In the genomic region with DNA sequence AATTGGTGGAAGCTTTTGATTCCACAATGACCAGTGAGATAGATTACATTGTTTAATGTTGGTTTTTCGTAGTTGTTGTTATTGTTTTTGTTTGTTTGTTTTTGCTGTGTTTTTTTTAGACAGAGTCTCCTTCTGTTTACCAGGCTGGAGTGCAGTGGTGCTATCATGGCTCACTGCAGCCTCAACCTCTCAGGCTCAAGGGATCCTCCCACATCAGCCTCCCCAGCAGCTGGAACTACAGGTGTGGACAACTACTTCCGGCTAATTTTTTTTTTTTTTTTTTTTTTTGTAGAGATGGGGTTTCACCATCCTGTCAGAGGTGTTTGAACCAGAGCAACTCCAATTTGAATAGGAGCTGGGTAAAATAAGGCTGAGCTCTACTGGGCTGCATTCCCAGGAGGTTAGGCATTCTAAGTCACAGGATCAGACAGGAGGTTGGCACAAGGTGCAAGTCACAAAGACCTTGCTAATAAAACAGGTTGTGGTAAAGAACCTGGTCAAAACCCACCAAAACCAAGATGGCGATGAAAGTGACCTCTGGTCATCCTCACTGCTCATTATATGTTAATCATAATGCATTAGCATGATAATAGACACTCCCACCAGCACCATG, we compare ENCODE assay signal across 1 cellular context.
A peak's percentile ranks its signal among the peaks of the same experiment; 100 is the strongest.
TF ChIP-seq lines count a peak whose summit lies in the region.

No MANE protein-coding gene starts in this region.

TF ChIP-seq in K562, 482 proteins besides CTCF, POLR2A, EP300 and RAD21 (continued from another document and continues in another):
- TF ChIP-seq, protein P1, sequence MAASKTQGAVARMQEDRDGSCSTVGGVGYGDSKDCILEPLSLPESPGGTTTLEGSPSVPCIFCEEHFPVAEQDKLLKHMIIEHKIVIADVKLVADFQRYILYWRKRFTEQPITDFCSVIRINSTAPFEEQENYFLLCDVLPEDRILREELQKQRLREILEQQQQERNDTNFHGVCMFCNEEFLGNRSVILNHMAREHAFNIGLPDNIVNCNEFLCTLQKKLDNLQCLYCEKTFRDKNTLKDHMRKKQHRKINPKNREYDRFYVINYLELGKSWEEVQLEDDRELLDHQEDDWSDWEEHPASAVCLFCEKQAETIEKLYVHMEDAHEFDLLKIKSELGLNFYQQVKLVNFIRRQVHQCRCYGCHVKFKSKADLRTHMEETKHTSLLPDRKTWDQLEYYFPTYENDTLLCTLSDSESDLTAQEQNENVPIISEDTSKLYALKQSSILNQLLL (CRISPR knock-in tag; IDR thresholded peaks at IDR 0.05; ENCODE audit: borderline replicate concordance): no peak
- TF ChIP-seq, protein P2, sequence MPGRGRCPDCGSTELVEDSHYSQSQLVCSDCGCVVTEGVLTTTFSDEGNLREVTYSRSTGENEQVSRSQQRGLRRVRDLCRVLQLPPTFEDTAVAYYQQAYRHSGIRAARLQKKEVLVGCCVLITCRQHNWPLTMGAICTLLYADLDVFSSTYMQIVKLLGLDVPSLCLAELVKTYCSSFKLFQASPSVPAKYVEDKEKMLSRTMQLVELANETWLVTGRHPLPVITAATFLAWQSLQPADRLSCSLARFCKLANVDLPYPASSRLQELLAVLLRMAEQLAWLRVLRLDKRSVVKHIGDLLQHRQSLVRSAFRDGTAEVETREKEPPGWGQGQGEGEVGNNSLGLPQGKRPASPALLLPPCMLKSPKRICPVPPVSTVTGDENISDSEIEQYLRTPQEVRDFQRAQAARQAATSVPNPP (IDR thresholded peaks at IDR 0.05; ENCODE audit: borderline replicate concordance, insufficient read depth, insufficient read length): no peak
- TF ChIP-seq ZNF3 (CRISPR knock-in tag; IDR thresholded peaks at IDR 0.05) (no peak), BCOR (IDR thresholded peaks at IDR 0.05) (0 out of 2 replicates have a peak, but pooled peaks have one; percentile 28), ZNF143 (CRISPR knock-in tag; IDR thresholded peaks at IDR 0.05) (no peak), SMARCA4 (IDR thresholded peaks at IDR 0.05) (no peak), MAFF (IDR thresholded peaks at IDR 0.05; ENCODE audit: low read length) (no peak), ETS2 (tag; IDR thresholded peaks at IDR 0.05; ENCODE audit: borderline replicate concordance, poor library complexity, severe bottlenecking) (no peak), POLR2H (tag; IDR thresholded peaks at IDR 0.05; ENCODE audit: low read depth) (peak; percentile 50), ZNF764 (CRISPR knock-in tag; IDR thresholded peaks at IDR 0.05; ENCODE audit: low read depth) (no peak), HNRNPUL1 (IDR thresholded peaks at IDR 0.05; ENCODE audit: low read length) (no peak), ZC3H8 (IDR thresholded peaks at IDR 0.05) (0 out of 2 replicates have a peak, but pooled peaks have one; percentile 13), HLTF (IDR thresholded peaks at IDR 0.05) (0 out of 2 replicates have a peak, but pooled peaks have one; percentile 63), DMBX1 (CRISPR knock-in tag; IDR thresholded peaks at IDR 0.05; ENCODE audit: borderline replicate concordance) (peak; percentile 74; the same call in 1 of the 2 replicates), ZNF133 (CRISPR knock-in tag; IDR thresholded peaks at IDR 0.05) (no peak), NFIC (IDR thresholded peaks at IDR 0.05) (no peak), SMAD1 (IDR thresholded peaks at IDR 0.05; ENCODE audit: low read depth, low read length, partially characterized antibody) (peak; percentile 10), SMAD4 (CRISPR knock-in tag; conservative IDR thresholded peaks at IDR 0.05) (peak; percentile 68; the same call in 1 of the 2 replicates), ZKSCAN8 (CRISPR knock-in tag; IDR thresholded peaks at IDR 0.05) (peak; percentile 78; the same call in 1 of the 2 replicates), YY1 (IDR thresholded peaks at IDR 0.05; ENCODE audit: borderline replicate concordance in 1 of 3, control insufficient read depth in 1 of 3, extremely low read depth in 1 of 3, insufficient read depth in 3 of 3, insufficient read length in 1 of 3, insufficient replicate concordance in 2 of 3, low read depth in 1 of 3, low read length in 2 of 3) (peak in 1 of 3 experiments; percentile 72), TEAD2 (tag; IDR thresholded peaks at IDR 0.05) (0 out of 2 replicates have a peak, but pooled peaks have one; percentile 46), NFXL1 (CRISPR knock-in tag; IDR thresholded peaks at IDR 0.05) (peak; percentile 58; the same call in 1 of the 2 replicates), ZNF436 (CRISPR knock-in tag; IDR thresholded peaks at IDR 0.05) (no peak), BRD9 (IDR thresholded peaks at IDR 0.05; ENCODE audit: low read depth, partially characterized antibody) (peak; percentile 20), RBM22 (IDR thresholded peaks at IDR 0.05; ENCODE audit: low read depth, low read length, poor library complexity, severe bottlenecking) (no peak), PPARD (CRISPR knock-in tag; IDR thresholded peaks at IDR 0.05) (no peak), SIN3A (IDR thresholded peaks at IDR 0.05; ENCODE audit: borderline replicate concordance in 2 of 2, control insufficient read depth in 1 of 2, low read depth in 2 of 2, low read length in 2 of 2) (no peak), TGIF2 (CRISPR knock-in tag; IDR thresholded peaks at IDR 0.05) (no peak), NCOR1 (IDR thresholded peaks at IDR 0.05) (no peak), ZNF217 (CRISPR knock-in tag; IDR thresholded peaks at IDR 0.05) (no peak), SMARCB1 (IDR thresholded peaks at IDR 0.05; ENCODE audit: insufficient read length, low read depth) (no peak), ARID2 (IDR thresholded peaks at IDR 0.05) (0 out of 2 replicates have a peak, but pooled peaks have one; percentile 44), ZNF175 (CRISPR knock-in tag; IDR thresholded peaks at IDR 0.05; ENCODE audit: low read depth) (peak; percentile 89), GABPA (tag; conservative IDR thresholded peaks at IDR 0.05; ENCODE audit: low read depth) (peak; percentile 62), BRD4 (IDR thresholded peaks at IDR 0.05) (peak; percentile 3; the same call in 1 of the 2 replicates), MIER1 (IDR thresholded peaks at IDR 0.05; ENCODE audit: low read depth) (peak; percentile 36; the same call in 1 of the 2 replicates), HDAC8 (tag; IDR thresholded peaks at IDR 0.05) (no peak), ETV1 (tag; conservative IDR thresholded peaks at IDR 0.05; ENCODE audit: low read depth) (peak; percentile 42), POLR2B (IDR thresholded peaks at IDR 0.05; ENCODE audit: low read depth, partially characterized antibody) (no peak)
- TF ChIP-seq, protein P3, sequence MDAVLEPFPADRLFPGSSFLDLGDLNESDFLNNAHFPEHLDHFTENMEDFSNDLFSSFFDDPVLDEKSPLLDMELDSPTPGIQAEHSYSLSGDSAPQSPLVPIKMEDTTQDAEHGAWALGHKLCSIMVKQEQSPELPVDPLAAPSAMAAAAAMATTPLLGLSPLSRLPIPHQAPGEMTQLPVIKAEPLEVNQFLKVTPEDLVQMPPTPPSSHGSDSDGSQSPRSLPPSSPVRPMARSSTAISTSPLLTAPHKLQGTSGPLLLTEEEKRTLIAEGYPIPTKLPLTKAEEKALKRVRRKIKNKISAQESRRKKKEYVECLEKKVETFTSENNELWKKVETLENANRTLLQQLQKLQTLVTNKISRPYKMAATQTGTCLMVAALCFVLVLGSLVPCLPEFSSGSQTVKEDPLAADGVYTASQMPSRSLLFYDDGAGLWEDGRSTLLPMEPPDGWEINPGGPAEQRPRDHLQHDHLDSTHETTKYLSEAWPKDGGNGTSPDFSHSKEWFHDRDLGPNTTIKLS (IDR thresholded peaks at IDR 0.05; ENCODE audit: borderline replicate concordance, low read depth): no peak
- TF ChIP-seq, protein P4, sequence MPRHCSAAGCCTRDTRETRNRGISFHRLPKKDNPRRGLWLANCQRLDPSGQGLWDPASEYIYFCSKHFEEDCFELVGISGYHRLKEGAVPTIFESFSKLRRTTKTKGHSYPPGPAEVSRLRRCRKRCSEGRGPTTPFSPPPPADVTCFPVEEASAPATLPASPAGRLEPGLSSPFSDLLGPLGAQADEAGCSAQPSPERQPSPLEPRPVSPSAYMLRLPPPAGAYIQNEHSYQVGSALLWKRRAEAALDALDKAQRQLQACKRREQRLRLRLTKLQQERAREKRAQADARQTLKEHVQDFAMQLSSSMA (CRISPR knock-in tag; IDR thresholded peaks at IDR 0.05): no peak
- TF ChIP-seq, protein P5, sequence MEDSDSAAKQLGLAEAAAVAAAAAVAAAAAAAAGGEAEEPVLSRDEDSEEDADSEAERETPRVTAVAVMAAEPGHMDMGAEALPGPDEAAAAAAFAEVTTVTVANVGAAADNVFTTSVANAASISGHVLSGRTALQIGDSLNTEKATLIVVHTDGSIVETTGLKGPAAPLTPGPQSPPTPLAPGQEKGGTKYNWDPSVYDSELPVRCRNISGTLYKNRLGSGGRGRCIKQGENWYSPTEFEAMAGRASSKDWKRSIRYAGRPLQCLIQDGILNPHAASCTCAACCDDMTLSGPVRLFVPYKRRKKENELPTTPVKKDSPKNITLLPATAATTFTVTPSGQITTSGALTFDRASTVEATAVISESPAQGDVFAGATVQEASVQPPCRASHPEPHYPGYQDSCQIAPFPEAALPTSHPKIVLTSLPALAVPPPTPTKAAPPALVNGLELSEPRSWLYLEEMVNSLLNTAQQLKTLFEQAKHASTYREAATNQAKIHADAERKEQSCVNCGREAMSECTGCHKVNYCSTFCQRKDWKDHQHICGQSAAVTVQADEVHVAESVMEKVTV (CRISPR knock-in tag; IDR thresholded peaks at IDR 0.05): no peak
- TF ChIP-seq, protein P6, sequence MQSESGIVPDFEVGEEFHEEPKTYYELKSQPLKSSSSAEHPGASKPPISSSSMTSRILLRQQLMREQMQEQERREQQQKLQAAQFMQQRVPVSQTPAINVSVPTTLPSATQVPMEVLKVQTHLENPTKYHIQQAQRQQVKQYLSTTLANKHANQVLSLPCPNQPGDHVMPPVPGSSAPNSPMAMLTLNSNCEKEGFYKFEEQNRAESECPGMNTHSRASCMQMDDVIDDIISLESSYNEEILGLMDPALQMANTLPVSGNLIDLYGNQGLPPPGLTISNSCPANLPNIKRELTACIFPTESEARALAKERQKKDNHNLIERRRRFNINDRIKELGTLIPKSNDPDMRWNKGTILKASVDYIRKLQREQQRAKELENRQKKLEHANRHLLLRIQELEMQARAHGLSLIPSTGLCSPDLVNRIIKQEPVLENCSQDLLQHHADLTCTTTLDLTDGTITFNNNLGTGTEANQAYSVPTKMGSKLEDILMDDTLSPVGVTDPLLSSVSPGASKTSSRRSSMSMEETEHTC (IDR thresholded peaks at IDR 0.05): no peak
- TF ChIP-seq, protein P7, sequence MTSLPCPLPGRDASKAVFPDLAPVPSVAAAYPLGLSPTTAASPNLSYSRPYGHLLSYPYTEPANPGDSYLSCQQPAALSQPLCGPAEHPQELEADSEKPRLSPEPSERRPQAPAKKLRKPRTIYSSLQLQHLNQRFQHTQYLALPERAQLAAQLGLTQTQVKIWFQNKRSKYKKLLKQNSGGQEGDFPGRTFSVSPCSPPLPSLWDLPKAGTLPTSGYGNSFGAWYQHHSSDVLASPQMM (CRISPR knock-in tag; IDR thresholded peaks at IDR 0.05): no peak
- TF ChIP-seq, protein P8, sequence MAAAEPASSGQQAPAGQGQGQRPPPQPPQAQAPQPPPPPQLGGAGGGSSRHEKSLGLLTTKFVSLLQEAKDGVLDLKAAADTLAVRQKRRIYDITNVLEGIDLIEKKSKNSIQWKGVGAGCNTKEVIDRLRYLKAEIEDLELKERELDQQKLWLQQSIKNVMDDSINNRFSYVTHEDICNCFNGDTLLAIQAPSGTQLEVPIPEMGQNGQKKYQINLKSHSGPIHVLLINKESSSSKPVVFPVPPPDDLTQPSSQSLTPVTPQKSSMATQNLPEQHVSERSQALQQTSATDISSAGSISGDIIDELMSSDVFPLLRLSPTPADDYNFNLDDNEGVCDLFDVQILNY (CRISPR knock-in tag; IDR thresholded peaks at IDR 0.05): no peak
- TF ChIP-seq, protein P9, sequence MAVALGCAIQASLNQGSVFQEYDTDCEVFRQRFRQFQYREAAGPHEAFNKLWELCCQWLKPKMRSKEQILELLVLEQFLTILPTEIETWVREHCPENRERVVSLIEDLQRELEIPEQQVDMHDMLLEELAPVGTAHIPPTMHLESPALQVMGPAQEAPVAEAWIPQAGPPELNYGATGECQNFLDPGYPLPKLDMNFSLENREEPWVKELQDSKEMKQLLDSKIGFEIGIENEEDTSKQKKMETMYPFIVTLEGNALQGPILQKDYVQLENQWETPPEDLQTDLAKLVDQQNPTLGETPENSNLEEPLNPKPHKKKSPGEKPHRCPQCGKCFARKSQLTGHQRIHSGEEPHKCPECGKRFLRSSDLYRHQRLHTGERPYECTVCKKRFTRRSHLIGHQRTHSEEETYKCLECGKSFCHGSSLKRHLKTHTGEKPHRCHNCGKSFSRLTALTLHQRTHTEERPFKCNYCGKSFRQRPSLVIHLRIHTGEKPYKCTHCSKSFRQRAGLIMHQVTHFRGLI (CRISPR knock-in tag; IDR thresholded peaks at IDR 0.05): no peak
- TF ChIP-seq, protein P10, sequence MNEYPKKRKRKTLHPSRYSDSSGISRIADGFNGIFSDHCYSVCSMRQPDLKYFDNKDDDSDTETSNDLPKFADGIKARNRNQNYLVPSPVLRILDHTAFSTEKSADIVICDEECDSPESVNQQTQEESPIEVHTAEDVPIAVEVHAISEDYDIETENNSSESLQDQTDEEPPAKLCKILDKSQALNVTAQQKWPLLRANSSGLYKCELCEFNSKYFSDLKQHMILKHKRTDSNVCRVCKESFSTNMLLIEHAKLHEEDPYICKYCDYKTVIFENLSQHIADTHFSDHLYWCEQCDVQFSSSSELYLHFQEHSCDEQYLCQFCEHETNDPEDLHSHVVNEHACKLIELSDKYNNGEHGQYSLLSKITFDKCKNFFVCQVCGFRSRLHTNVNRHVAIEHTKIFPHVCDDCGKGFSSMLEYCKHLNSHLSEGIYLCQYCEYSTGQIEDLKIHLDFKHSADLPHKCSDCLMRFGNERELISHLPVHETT (CRISPR knock-in tag; conservative IDR thresholded peaks at IDR 0.05 in 1 of 2, IDR thresholded peaks at IDR 0.05 in 1 of 2): peak in 1 of 2 experiments; percentile 82; a peak in 2 of 4 replicates
- TF ChIP-seq, protein P11, sequence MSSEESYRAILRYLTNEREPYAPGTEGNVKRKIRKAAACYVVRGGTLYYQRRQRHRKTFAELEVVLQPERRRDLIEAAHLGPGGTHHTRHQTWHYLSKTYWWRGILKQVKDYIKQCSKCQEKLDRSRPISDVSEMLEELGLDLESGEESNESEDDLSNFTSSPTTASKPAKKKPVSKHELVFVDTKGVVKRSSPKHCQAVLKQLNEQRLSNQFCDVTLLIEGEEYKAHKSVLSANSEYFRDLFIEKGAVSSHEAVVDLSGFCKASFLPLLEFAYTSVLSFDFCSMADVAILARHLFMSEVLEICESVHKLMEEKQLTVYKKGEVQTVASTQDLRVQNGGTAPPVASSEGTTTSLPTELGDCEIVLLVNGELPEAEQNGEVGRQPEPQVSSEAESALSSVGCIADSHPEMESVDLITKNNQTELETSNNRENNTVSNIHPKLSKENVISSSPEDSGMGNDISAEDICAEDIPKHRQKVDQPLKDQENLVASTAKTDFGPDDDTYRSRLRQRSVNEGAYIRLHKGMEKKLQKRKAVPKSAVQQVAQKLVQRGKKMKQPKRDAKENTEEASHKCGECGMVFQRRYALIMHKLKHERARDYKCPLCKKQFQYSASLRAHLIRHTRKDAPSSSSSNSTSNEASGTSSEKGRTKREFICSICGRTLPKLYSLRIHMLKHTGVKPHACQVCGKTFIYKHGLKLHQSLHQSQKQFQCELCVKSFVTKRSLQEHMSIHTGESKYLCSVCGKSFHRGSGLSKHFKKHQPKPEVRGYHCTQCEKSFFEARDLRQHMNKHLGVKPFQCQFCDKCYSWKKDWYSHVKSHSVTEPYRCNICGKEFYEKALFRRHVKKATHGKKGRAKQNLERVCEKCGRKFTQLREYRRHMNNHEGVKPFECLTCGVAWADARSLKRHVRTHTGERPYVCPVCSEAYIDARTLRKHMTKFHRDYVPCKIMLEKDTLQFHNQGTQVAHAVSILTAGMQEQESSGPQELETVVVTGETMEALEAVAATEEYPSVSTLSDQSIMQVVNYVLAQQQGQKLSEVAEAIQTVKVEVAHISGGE (CRISPR knock-in tag; IDR thresholded peaks at IDR 0.05): peak in 1 of 3 experiments; percentile 72; a peak in 2 of 6 replicates
